9 cellular contexts compared by ENCODE assay signal in the genomic region with DNA sequence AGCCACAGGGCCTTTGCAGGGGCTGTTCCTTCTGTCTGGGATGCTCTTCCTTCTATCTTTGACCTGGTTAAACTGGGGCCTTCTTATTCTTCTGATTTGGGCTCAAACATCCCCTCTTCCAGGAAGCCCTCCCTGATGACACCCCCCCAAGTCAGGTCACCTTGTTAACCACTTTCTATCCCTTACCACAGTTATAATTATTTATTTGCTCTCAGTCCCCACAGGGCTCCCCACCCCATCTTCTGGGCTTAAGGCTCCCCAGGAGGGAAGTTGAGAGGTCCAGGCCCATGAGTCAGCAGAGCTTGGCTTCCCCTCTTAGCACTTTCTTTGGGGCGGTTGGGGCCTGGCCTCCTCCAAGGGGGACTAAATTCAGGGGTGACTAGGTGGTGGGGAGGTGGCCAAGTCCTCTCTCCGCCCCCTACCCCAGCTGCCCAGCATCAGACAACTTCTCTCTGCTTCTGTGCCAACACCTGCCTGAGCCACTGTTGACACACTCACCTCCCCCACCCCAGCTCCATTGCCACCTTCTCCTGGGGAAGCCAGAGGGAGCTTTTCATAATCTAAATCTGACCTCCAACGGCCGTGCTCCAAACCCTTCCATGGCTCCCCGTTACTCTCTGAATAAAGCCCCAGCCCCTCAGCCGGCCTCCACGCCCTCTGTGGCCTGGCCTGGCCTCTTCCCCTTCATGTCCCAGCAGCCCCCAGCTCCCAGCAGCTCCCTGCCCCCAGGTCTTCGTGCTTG.
DNase-seq lines count a peak whose midpoint lies in the region; TF ChIP-seq lines count a peak whose summit lies in the region.
"Had no signal": no experiment of that assay in that cellular context is flagged by ENCODE, and none has a peak within 500 bp of the region (broad histone marks: within the 10 kb centered on the region; RNA-seq: fewer than 3 reads in every experiment).

No MANE protein-coding gene starts in this region.

- no peak overlapping the region for H3T11ph ChIP-seq in H9 (ENCODE audit: low read length)

- H3K23me2 ChIP-seq in H9 (ENCODE audit: insufficient read length, low read depth, low read length, poor library complexity, severe bottlenecking) = no peaks in the 10 kb centered on the region

- no peak for TF ChIP-seq EP300 in sigmoid colon (IDR thresholded peaks at IDR 0.05)

- no peaks in the 10 kb centered on the region for H4K20me1 ChIP-seq in H9 (ENCODE audit: control insufficient read depth, insufficient read depth, insufficient read length)

- TF ChIP-seq POLR2A in esophagus squamous epithelium (IDR thresholded peaks at IDR 0.05) (no peak), sigmoid colon (IDR thresholded peaks at IDR 0.05) (no peak)

- H3K4ac ChIP-seq in H9 (ENCODE audit: low read depth, low read length) = no peak overlapping the region

- no peaks in the 10 kb centered on the region for H3K79me2 ChIP-seq in H9 (ENCODE audit: insufficient read depth, low read length)

- H2BK120ac ChIP-seq in H9 (ENCODE audit: low read depth, low read length, poor library complexity, severe bottlenecking) = no peak overlapping the region

- H3K36me3 Mint-ChIP-seq in H9 (ENCODE audit: insufficient read depth in 1 of 3, low read depth in 3 of 3) = no peaks in the 10 kb centered on the region
- H3K36me3 Mint-ChIP-seq: stimulated activated memory B cell treated with anti-CD40 and anti-IgM and Interleukin-4, amounts not matched to agents 10 μg/mL and 1 μg/mL and 100 μg/mL, for 72 hours had no signal

- no peak overlapping the region for H2AK5ac ChIP-seq in H9 (ENCODE audit: insufficient read length, low read length)

- H2BK20ac ChIP-seq in H9 (ENCODE audit: low read depth, low read length, poor library complexity, severe bottlenecking) = no peak overlapping the region

- H3K27ac ChIP-seq in H9 (ENCODE audit: insufficient read length, low read depth, low read length) (no peak overlapping the region), esophagus squamous epithelium (peak overlapping the region; percentile 23 to 72 (median 39)), sigmoid colon (peak overlapping the region; percentile 1 to 60 (median 48))
- H3K27ac ChIP-seq: brain microvascular endothelial cell had no signal

- DNase-seq in H9 (no peak), NCI-H510A (lab: John Stamatoyannopoulos, UW) (peak; percentile 67), esophagus squamous epithelium (lab: John Stamatoyannopoulos, UW) (no peak), sigmoid colon (no peak), putamen (ENCODE audit: low spot score) (no peak), H7 (no peak), GM19240 (ENCODE audit: insufficient read length, low spot score) (no peak)
- DNase-seq: brain microvascular endothelial cell had no signal

- H3K4me2 ChIP-seq in H9 (ENCODE audit: insufficient read depth, insufficient read length, low read length) = no peak overlapping the region

- H3K9ac ChIP-seq in H9 (ENCODE audit: extremely low read depth, insufficient read length, low read length) = no peak overlapping the region

- H4K8ac ChIP-seq in H9 (replicated peaks; ENCODE audit: insufficient read length, low read depth, low read length) = no peak overlapping the region

- H2BK15ac ChIP-seq in H9 (ENCODE audit: low read depth, low read length) = no peak overlapping the region

- H2BK12ac ChIP-seq in H9 (ENCODE audit: insufficient read length, low read depth, low read length) = no peak overlapping the region

- H3K14ac ChIP-seq in H9 (ENCODE audit: insufficient read depth, low read length) = no peak overlapping the region; the same call in 1 of the 2 replicates

- peaks cover 12 to 14% of the 10 kb centered on the region in 2 experiments for H3K4me1 Mint-ChIP-seq in H9
- H3K4me1 Mint-ChIP-seq: stimulated activated memory B cell treated with anti-CD40 and anti-IgM and Interleukin-4, amounts not matched to agents 10 μg/mL and 1 μg/mL and 100 μg/mL, for 72 hours had no signal

- intact Hi-C loops in esophagus squamous epithelium (cut with DNase I) (no loop called here), sigmoid colon (cut with DNase I) (no loop called here)

- H3K79me1 ChIP-seq in H9 (ENCODE audit: insufficient read depth, low read depth, low read length, poor library complexity, severe bottlenecking) = no peaks in the 10 kb centered on the region

- no peaks in the 10 kb centered on the region for H3K9me3 Mint-ChIP-seq in H9
- H3K9me3 Mint-ChIP-seq: stimulated activated memory B cell treated with anti-CD40 and anti-IgM and Interleukin-4, amounts not matched to agents 10 μg/mL and 1 μg/mL and 100 μg/mL, for 72 hours had no signal

- no peak overlapping the region for H2BK5ac ChIP-seq in H9 (ENCODE audit: insufficient read length, low read length)

- H3K9me3 ChIP-seq in H9 (ENCODE audit: control insufficient read depth, low read depth, low read length) = no peaks in the 10 kb centered on the region
- H3K9me3 ChIP-seq in esophagus squamous epithelium = no peaks in the 10 kb centered on the region
- no peaks in the 10 kb centered on the region for H3K9me3 ChIP-seq in sigmoid colon

- TF ChIP-seq CTCF in H9 (conservative IDR thresholded peaks at IDR 0.05) (no peak), esophagus squamous epithelium (IDR thresholded peaks at IDR 0.05) (no peak), sigmoid colon (IDR thresholded peaks at IDR 0.05) (no peak)

- no peak overlapping the region for H4K91ac ChIP-seq in H9 (ENCODE audit: insufficient read length, low read depth, low read length)

- H3K27me3 ChIP-seq in H9 (ENCODE audit: insufficient read depth, low read length) (no peaks in the 10 kb centered on the region), esophagus squamous epithelium (no peaks in the 10 kb centered on the region), sigmoid colon (no peaks in the 10 kb centered on the region), H7 (ENCODE audit: control insufficient read depth, insufficient read depth, low read length) (no peaks in the 10 kb centered on the region)
- H3K27me3 ChIP-seq: brain microvascular endothelial cell had no signal

- H3K27ac Mint-ChIP-seq in H9 = peak overlapping the region; percentile 4 to 39 (median 37); a peak in 4 of 7 replicates
- H3K27ac Mint-ChIP-seq: stimulated activated memory B cell treated with anti-CD40 and anti-IgM and Interleukin-4, amounts not matched to agents 10 μg/mL and 1 μg/mL and 100 μg/mL, for 72 hours had no signal

- H3K4me1 ChIP-seq in H9 (ENCODE audit: insufficient read depth, low read length) = no peaks in the 10 kb centered on the region
- H3K4me1 ChIP-seq in esophagus squamous epithelium = peaks cover 0 to 22% (median 10%) of the 10 kb centered on the region in 3 donors
- H3K4me1 ChIP-seq in sigmoid colon = peaks cover 0 to 10% (median 4%) of the 10 kb centered on the region in 4 donors

- H3K4me3 ChIP-seq in esophagus squamous epithelium (no peak overlapping the region), sigmoid colon (no peak overlapping the region), H7 (ENCODE audit: insufficient read depth, low read depth, low read length) (no peak overlapping the region)

- H3K56ac ChIP-seq in H9 (ENCODE audit: insufficient read length, low read depth, low read length) = no peak overlapping the region

- H3K4me3 Mint-ChIP-seq in H9 = no peak overlapping the region
- H3K4me3 Mint-ChIP-seq: stimulated activated memory B cell treated with anti-CD40 and anti-IgM and Interleukin-4, amounts not matched to agents 10 μg/mL and 1 μg/mL and 100 μg/mL, for 72 hours had no signal

- H3K18ac ChIP-seq in H9 (ENCODE audit: insufficient read length, low read depth, low read length) = no peak overlapping the region

- no peak overlapping the region for H4K5ac ChIP-seq in H9 (ENCODE audit: insufficient read length, low read depth, low read length)

- WGBS in H9 (ENCODE audit: extremely low coverage, insufficient read length, low lambda C conversion rate) = no CpG with 5 or more reads among the region's 8 CpGs
- 58 to 72% methylated on average over 7 to 8 of the region's 8 CpGs for WGBS in esophagus squamous epithelium, 2 donors
- WGBS in sigmoid colon, 2 donors = 53 to 60% methylated on average over 8 of the region's 8 CpGs

- H3K23ac ChIP-seq in H9 (ENCODE audit: insufficient read length, low read depth, low read length) = no peak overlapping the region

- H3K36me3 ChIP-seq in esophagus squamous epithelium (no peaks in the 10 kb centered on the region), sigmoid colon (no peaks in the 10 kb centered on the region), H7 (replicated peaks; ENCODE audit: control insufficient read depth, insufficient read depth, low read length) (no peaks in the 10 kb centered on the region)
- H3K36me3 ChIP-seq: brain microvascular endothelial cell had no signal

- no peaks in the 10 kb centered on the region for H3K27me3 Mint-ChIP-seq in H9 (ENCODE audit: low read depth)

- no peak overlapping the region for H2AFZ ChIP-seq in H9 (ENCODE audit: low read length)
